In the genomic region with DNA sequence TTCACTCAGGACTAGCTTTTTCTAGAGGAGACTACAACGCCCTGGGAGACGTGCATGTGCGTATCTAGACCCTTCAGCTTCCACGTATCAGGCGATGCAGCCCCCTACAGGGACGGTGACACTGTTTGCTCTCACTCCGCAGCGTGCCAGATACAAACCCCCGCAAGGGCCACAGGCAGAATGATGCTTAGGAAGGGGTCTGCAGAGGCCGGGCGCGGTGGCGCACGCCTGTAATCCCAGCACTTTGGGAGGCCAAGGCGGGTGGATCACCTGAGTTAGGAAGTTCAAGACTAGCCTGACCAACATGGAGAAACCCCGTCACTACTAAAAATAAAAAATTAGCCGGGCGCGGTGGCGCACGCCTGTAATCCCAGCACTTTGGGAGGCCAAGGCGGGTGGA, we compare ENCODE assay signal across 8 cellular contexts. TPM values are rescaled to one million over a fixed set of nuclear protein-coding genes. Genes with fewer than 3 reads are reported as not detected.
"Had no signal": no experiment of that assay in that cellular context is flagged by ENCODE, and none has a peak within 500 bp of the region (broad histone marks: within the 10 kb centered on the region; RNA-seq: fewer than 3 reads in every experiment).

No MANE protein-coding gene starts in this region.

RNA-seq across cellular contexts. Expression of gene FOXQ1, which starts 6.7 kb away (rescaled TPM):
- total RNA-seq: OCI-LY7, Peyer's patch, Right ventricle myocardium inferior, Right ventricle myocardium superior, RPMI7951, SJCRH30, SK-MEL-5 had no signal
- polyA plus RNA-seq: SK-N-SH had no signal
